In genomic region chr11:22138264-22138663, GRCh38 we compare ENCODE assay signal across 26 cellular contexts.
"Had no signal": no experiment of that assay in that cellular context is flagged by ENCODE, and none has a peak within 500 bp of the region (broad histone marks: within the 10 kb centered on the region; RNA-seq: fewer than 3 reads in every experiment).

No MANE protein-coding gene starts in this region.

- H3K27me3 ChIP-seq: stomach, suprapubic skin, testis, thyroid gland, tibial artery, tibial nerve, transverse colon, upper lobe of left lung, upper lobe of right lung, uterus, vagina had no signal

- H3K36me3 Mint-ChIP-seq: stimulated activated memory B cell treated with anti-CD40 and anti-IgM and Interleukin-4, amounts not matched to agents 10 μg/mL and 1 μg/mL and 100 μg/mL, for 72 hours; stimulated activated naive B cell treated with anti-CD40 and anti-IgM and Interleukin-4, amounts not matched to agents 10 μg/mL and 1 μg/mL and 100 μg/mL, for 72 hours; type B pancreatic cell had no signal

- H3K4me3 ChIP-seq: stomach, suprapubic skin, testis, thoracic aorta, thyroid gland, tibial artery, tibial nerve, transverse colon, upper lobe of left lung, upper lobe of right lung, uterus, vagina had no signal

- ATAC-seq: stimulated activated memory B cell treated with anti-CD40 and anti-IgM and Interleukin-4, amounts not matched to agents 10 μg/mL and 1 μg/mL and 100 μg/mL, for 72 hours; stimulated activated naive B cell treated with anti-CD40 and anti-IgM and Interleukin-4, amounts not matched to agents 10 μg/mL and 1 μg/mL and 100 μg/mL, for 72 hours; stimulated activated naive CD8-positive, alpha-beta T cell treated with anti-CD3 and anti-CD28 coated beads, Interleukin-15, amount 100 ng/mL, for 72 hours; stimulated activated naive CD8-positive, alpha-beta T cell treated with anti-CD3 and anti-CD28 coated beads, Interleukin-15, Interleukin-2, amounts not matched to agents 100 U/mL and 50 U/mL, for 24 hours; upper lobe of right lung had no signal

- H3K4me1 Mint-ChIP-seq: stimulated activated memory B cell treated with anti-CD40 and anti-IgM and Interleukin-4, amounts not matched to agents 10 μg/mL and 1 μg/mL and 100 μg/mL, for 72 hours; stimulated activated naive B cell treated with anti-CD40 and anti-IgM and Interleukin-4, amounts not matched to agents 10 μg/mL and 1 μg/mL and 100 μg/mL, for 72 hours; stimulated activated naive CD8-positive, alpha-beta T cell treated with anti-CD3 and anti-CD28 coated beads, Interleukin-15, amount 100 ng/mL, for 72 hours had no signal

- H3K27ac ChIP-seq: stomach, suprapubic skin, testis, thoracic aorta, thyroid gland, tibial artery, tibial nerve, transverse colon, upper lobe of left lung, upper lobe of right lung, uterus, vagina had no signal

- H3K9me3 ChIP-seq: stomach, suprapubic skin, testis, thoracic aorta, thyroid gland, tibial artery, tibial nerve, transverse colon, upper lobe of left lung, upper lobe of right lung, uterus, vagina had no signal

- H3K36me3 ChIP-seq: stomach, suprapubic skin, thoracic aorta, thyroid gland, tibial artery, tibial nerve, transverse colon, upper lobe of left lung, upper lobe of right lung, uterus, vagina had no signal

- H3K27me3 Mint-ChIP-seq: stimulated activated memory B cell treated with anti-CD40 and anti-IgM and Interleukin-4, amounts not matched to agents 10 μg/mL and 1 μg/mL and 100 μg/mL, for 72 hours; stimulated activated naive B cell treated with anti-CD40 and anti-IgM and Interleukin-4, amounts not matched to agents 10 μg/mL and 1 μg/mL and 100 μg/mL, for 72 hours; stimulated activated naive CD8-positive, alpha-beta T cell treated with anti-CD3 and anti-CD28 coated beads, Interleukin-15, amount 100 ng/mL, for 72 hours; stimulated activated naive CD8-positive, alpha-beta T cell treated with anti-CD3 and anti-CD28 coated beads, Interleukin-15, Interleukin-2, amounts not matched to agents 100 ng/mL and 50 ng/mL, for 24 hours; type B pancreatic cell had no signal

- H3K27ac Mint-ChIP-seq: stimulated activated memory B cell treated with anti-CD40 and anti-IgM and Interleukin-4, amounts not matched to agents 10 μg/mL and 1 μg/mL and 100 μg/mL, for 72 hours; stimulated activated naive B cell treated with anti-CD40 and anti-IgM and Interleukin-4, amounts not matched to agents 10 μg/mL and 1 μg/mL and 100 μg/mL, for 72 hours; stimulated activated naive CD8-positive, alpha-beta T cell treated with anti-CD3 and anti-CD28 coated beads, Interleukin-15, amount 100 ng/mL, for 72 hours; stimulated activated naive CD8-positive, alpha-beta T cell treated with anti-CD3 and anti-CD28 coated beads, Interleukin-15, Interleukin-2, amounts not matched to agents 100 ng/mL and 50 ng/mL, for 24 hours; type B pancreatic cell had no signal

- H3K9me3 Mint-ChIP-seq: type B pancreatic cell had no signal

- H3K4me3 Mint-ChIP-seq: stimulated activated memory B cell treated with anti-CD40 and anti-IgM and Interleukin-4, amounts not matched to agents 10 μg/mL and 1 μg/mL and 100 μg/mL, for 72 hours; stimulated activated naive B cell treated with anti-CD40 and anti-IgM and Interleukin-4, amounts not matched to agents 10 μg/mL and 1 μg/mL and 100 μg/mL, for 72 hours; stimulated activated naive CD8-positive, alpha-beta T cell treated with anti-CD3 and anti-CD28 coated beads, Interleukin-15, amount 100 ng/mL, for 72 hours; stimulated activated naive CD8-positive, alpha-beta T cell treated with anti-CD3 and anti-CD28 coated beads, Interleukin-15, Interleukin-2, amounts not matched to agents 100 ng/mL and 50 ng/mL, for 24 hours; type B pancreatic cell had no signal

- DNase-seq: stimulated activated CD4-positive, alpha-beta T cell treated with anti-CD3 and anti-CD28 coated beads, Interleukin-2, amount 100 ng/mL, for 48 hours; stimulated activated CD4-positive, alpha-beta T cell treated with anti-CD3 and anti-CD28 coated beads, Interleukin-4, amount 100 ng/mL, for 1 hour; stimulated activated CD4-positive, alpha-beta T cell treated with anti-CD3 and anti-CD28 coated beads, Interleukin-4, amount 100 ng/mL, for 24 hours; stimulated activated CD4-positive, alpha-beta T cell treated with anti-CD3 and anti-CD28 coated beads, Interleukin-4, amount 100 ng/mL, for 4 hours; stimulated activated CD8-positive, alpha-beta memory T cell treated with anti-CD3 and anti-CD28 coated beads, Interleukin-4, amount 100 ng/mL, for 48 hours; stimulated activated naive B cell treated with anti-CD40 and anti-IgM and Interleukin-4, amounts not matched to agents 10 μg/mL and 1 μg/mL and 100 μg/mL, for 72 hours; stimulated activated naive CD4-positive, alpha-beta T cell; stimulated activated naive CD4-positive, alpha-beta T cell treated with Interleukin-2 at 50 U/mL for 16 hours; stimulated activated naive CD8-positive, alpha-beta T cell treated with anti-CD3 and anti-CD28 coated beads, Interleukin-15, amount 100 ng/mL, for 72 hours; stimulated activated naive CD8-positive, alpha-beta T cell treated with anti-CD3 and anti-CD28 coated beads, Interleukin-15, Interleukin-2, amounts not matched to agents 100 U/mL and 50 U/mL, for 24 hours; stomach; substantia nigra; testis; thyroid gland; tibial artery; transverse colon; upper lobe of left lung; upper lobe of right lung; uterus had no signal
